9 cellular contexts compared by ENCODE assay signal in the genomic region with DNA sequence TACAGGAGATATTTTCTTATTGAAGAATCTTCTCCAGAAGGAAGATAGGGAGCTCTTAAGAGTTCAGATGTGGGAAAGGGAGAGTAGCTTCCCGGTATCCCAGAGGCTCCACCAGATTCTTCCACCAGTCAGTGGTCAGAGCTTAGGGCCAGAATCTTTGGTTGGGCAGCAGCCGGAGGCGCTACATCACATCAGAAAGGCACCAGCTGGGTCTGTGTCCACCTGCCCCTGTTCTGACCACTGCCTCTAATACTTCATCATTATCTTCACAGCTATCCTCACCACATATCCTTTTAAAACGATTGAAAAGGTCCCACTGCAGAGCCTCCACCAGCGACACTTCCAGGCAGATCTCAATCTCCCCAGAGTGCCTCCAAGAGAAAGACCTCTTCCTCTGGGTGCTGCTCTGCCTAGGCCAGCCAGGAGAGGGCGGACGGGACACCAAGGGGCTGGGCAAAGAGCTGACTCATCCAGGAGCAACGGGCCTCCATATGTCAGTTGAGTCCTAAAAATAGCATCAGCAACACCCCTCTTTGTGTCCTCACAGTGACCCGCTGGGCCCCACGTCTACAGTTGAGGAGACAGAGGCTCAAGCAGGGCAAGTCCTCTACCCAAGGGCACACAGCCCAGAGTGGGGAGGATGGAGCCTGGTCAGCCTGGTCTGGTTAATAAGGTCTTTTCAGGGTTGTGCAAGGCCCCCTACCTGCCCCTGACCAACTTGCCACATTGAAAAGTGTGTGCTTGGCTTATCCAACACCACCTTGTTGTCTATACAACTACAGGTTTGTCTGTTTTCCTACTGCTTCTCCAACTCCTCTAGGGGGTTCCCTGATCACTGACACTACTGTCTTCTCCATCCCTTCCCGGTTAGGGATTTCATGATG.
DNase-seq lines count a peak whose midpoint lies in the region; ATAC-seq lines count a peak whose summit lies in the region.
"Had no signal": no experiment of that assay in that cellular context is flagged by ENCODE, and none has a peak within 500 bp of the region (broad histone marks: within the 10 kb centered on the region; RNA-seq: fewer than 3 reads in every experiment).

No MANE protein-coding gene starts in this region.

- H3K4me1 ChIP-seq in iPS DF 6.9 (ENCODE audit: control insufficient read depth, insufficient read depth, low read length) = peaks cover 3% of the 10 kb centered on the region; the same call in 1 of the 2 replicates

- H3K9me3 ChIP-seq in iPS DF 6.9 (ENCODE audit: control insufficient read depth, insufficient read depth, low read length) = no peaks in the 10 kb centered on the region
- H3K9me3 ChIP-seq: neutrophil had no signal

- peaks cover 29% of the 10 kb centered on the region for H3K36me3 ChIP-seq in iPS DF 6.9 (ENCODE audit: control insufficient read depth, insufficient read depth, low read length)
- H3K36me3 ChIP-seq: neutrophil had no signal

- no peak overlapping the region for H3K4me3 ChIP-seq in iPS DF 6.9 (ENCODE audit: low read length)

- peak; percentile 85 for DNase-seq in COLO829 (ENCODE audit: low spot score)
- peak; percentile 38 for DNase-seq in GM19240 (ENCODE audit: insufficient read length, low spot score)
- peak; percentile 88 for DNase-seq in NCI-H1694 treated with DMSO at 0.1 percent for 48 hours (lab: John Stamatoyannopoulos, UW)
- DNase-seq in activated CD8-positive, alpha-beta memory T cell treated with anti-CD3 and anti-CD28 coated beads, Interleukin-2, amount 50 U/mL, for 48 hours = peak; percentile 57
- peak; percentile 58 for DNase-seq in iPS DF 6.9 (ENCODE audit: low read depth, low spot score)
- DNase-seq in NCI-H2196 (lab: John Stamatoyannopoulos, UW; ENCODE audit: unreplicated experiment) = no peak
- DNase-seq in middle frontal gyrus (ENCODE audit: extremely low spot score, low spot score) = no peak

- no peaks in the 10 kb centered on the region; the same call in 1 of the 2 replicates for H3K27me3 ChIP-seq in iPS DF 6.9 (ENCODE audit: control insufficient read depth, insufficient read depth, low read length)
- H3K27me3 ChIP-seq: neutrophil had no signal

- WGBS in iPS DF 6.9 (ENCODE audit: insufficient coverage, insufficient read length) = no CpG with 5 or more reads among the region's 11 CpGs

- no peak overlapping the region for H3K27ac ChIP-seq in iPS DF 6.9 (ENCODE audit: low read length)
- H3K27ac ChIP-seq: neutrophil had no signal

- no peak for ATAC-seq in GM21576 (IDR thresholded peaks at IDR 0.05; ENCODE audit: unreplicated experiment)

Comparison
In these comparisons a context has a peak if more than half of its experiments do, and no peak if none do; other contexts are left out.
1. DNase-seq: peak in COLO829 (single experiment), GM19240 (single experiment), NCI-H1694 treated with DMSO at 0.1 percent for 48 hours (single experiment), activated CD8-positive, alpha-beta memory T cell treated with anti-CD3 and anti-CD28 coated beads, Interleukin-2, amount 50 U/mL, for 48 hours (single experiment) and iPS DF 6.9 (single experiment); none in NCI-H2196 (single experiment) and middle frontal gyrus (single experiment).